8 cellular contexts compared by ENCODE assay signal in the genomic region with DNA sequence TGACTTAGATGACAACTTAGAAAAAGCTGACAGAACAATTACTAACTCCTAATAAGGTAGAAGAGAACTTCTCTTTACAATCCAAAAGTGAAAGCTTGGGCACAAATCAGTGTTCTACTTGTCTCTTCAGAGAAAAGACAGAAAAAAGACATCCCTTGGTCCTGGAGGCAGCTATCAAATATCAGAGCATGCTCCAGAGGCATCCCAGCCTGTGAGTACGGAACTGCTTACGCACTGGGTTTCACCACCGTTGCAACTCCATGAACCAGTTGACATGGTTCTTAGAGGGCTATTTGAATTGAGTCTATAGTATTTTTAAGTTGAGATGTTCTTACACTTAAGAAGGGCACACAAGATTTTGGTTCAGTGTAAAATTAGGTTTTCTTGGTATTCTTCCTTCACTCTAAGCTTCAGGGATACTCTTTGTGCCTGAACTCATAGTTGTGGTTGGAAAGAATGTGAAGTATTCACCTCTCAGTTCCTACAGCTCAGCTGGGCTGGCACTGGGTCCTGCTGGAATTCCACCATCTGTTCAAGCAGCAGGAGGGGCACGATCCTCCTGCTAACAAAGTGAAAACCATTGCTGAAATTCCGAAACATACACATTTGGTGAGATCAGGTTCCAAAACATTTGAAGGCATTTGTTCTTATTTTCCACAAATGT. TPM values are rescaled to one million over a fixed set of nuclear protein-coding genes. Genes with fewer than 3 reads are reported as not detected.
DNase-seq lines count a peak whose midpoint lies in the region; ATAC-seq and TF ChIP-seq lines count a peak whose summit lies in the region.

No MANE protein-coding gene starts in this region.

- POLR2A ChIA-PET in activated CD4-positive, alpha-beta memory T cell treated with anti-CD3 and anti-CD28 coated beads, Interleukin-2, amount 10 ng/mL, durations not matched to agents 7 days and 5 days (lab: Charles Lee), result no interaction called here

- H3K27ac Mint-ChIP-seq in activated CD4-positive, alpha-beta memory T cell treated with anti-CD3 and anti-CD28 coated beads, Interleukin-2, amount 10 ng/mL, durations not matched to agents 7 days and 5 days, result no peak overlapping the region
- no peak overlapping the region for H3K27ac Mint-ChIP-seq in natural killer cell treated with Interleukin-12 subunit alpha and Interleukin-12 subunit beta and Interleukin-15 and Interleukin-18, amount 100 ng/mL, for 72 hours

- peak overlapping the region in 2 of 3 donors; percentile 11 to 21 for H3K9ac ChIP-seq in skeletal muscle tissue (ENCODE audit: low read depth in 1 of 3, low read length in 3 of 3)

- in situ Hi-C loops in astrocyte of the cerebellum (cut with HindIII; ENCODE audit: low sequenced_read_pairs), result no loop called here

- peaks cover 39% of the 10 kb centered on the region for H3K36me3 Mint-ChIP-seq in activated CD4-positive, alpha-beta memory T cell treated with anti-CD3 and anti-CD28 coated beads, Interleukin-2, amount 10 ng/mL, durations not matched to agents 7 days and 5 days (ENCODE audit: low read depth)
- H3K36me3 Mint-ChIP-seq in natural killer cell treated with Interleukin-12 subunit alpha and Interleukin-12 subunit beta and Interleukin-15 and Interleukin-18, amount 100 ng/mL, for 72 hours, result no peaks in the 10 kb centered on the region

- H3K4me3 ChIP-seq in H7 (ENCODE audit: insufficient read depth, low read depth, low read length) (no peak overlapping the region), astrocyte of the cerebellum (ENCODE audit: low read depth, low read length) (no peak overlapping the region), left ventricle myocardium inferior (no peak overlapping the region), skeletal muscle tissue (ENCODE audit: low read length in 3 of 3) (peak overlapping the region in 2 of 3 donors; percentile 12 to 20)

- peaks cover 24% of the 10 kb centered on the region for H3K4me1 Mint-ChIP-seq in activated CD4-positive, alpha-beta memory T cell treated with anti-CD3 and anti-CD28 coated beads, Interleukin-2, amount 10 ng/mL, durations not matched to agents 7 days and 5 days
- peaks cover 13 to 16% of the 10 kb centered on the region in 2 donors for H3K4me1 Mint-ChIP-seq in natural killer cell treated with Interleukin-12 subunit alpha and Interleukin-12 subunit beta and Interleukin-15 and Interleukin-18, amount 100 ng/mL, for 72 hours (ENCODE audit: low read depth in 2 of 2)

- H3K27me3 Mint-ChIP-seq in activated CD4-positive, alpha-beta memory T cell treated with anti-CD3 and anti-CD28 coated beads, Interleukin-2, amount 10 ng/mL, durations not matched to agents 7 days and 5 days, result no peaks in the 10 kb centered on the region
- no peaks in the 10 kb centered on the region for H3K27me3 Mint-ChIP-seq in natural killer cell treated with Interleukin-12 subunit alpha and Interleukin-12 subunit beta and Interleukin-15 and Interleukin-18, amount 100 ng/mL, for 72 hours

- peak overlapping the region; percentile 22 for H3K27ac ChIP-seq in left ventricle myocardium inferior (replicated peaks)
- peak overlapping the region; percentile 58 for H3K27ac ChIP-seq in skeletal muscle tissue (ENCODE audit: low read depth, low read length)

- H3K27me3 ChIP-seq in H7 (ENCODE audit: control insufficient read depth, insufficient read depth, low read length) (no peaks in the 10 kb centered on the region), left ventricle myocardium inferior (ENCODE audit: low read depth) (no peaks in the 10 kb centered on the region), skeletal muscle tissue (ENCODE audit: control insufficient read depth in 3 of 3, insufficient read depth in 3 of 3, low read length in 3 of 3) (no peaks in the 10 kb centered on the region)

- CTCF ChIA-PET in activated CD4-positive, alpha-beta memory T cell treated with anti-CD3 and anti-CD28 coated beads, Interleukin-2, amount 10 ng/mL, durations not matched to agents 7 days and 5 days (lab: Charles Lee), result interaction anchor here (1.5 to 7.9 kb wide), 2 partner anchors 42 to 220 kb away, joined by 7 to 119 read pairs; no protein-coding TSS in a partner anchor

- ATAC-seq in natural killer cell treated with Interleukin-12 subunit alpha and Interleukin-12 subunit beta and Interleukin-15 and Interleukin-18, amount 100 ng/mL, for 72 hours, result no peak
- no peak for ATAC-seq in HG03025 (IDR thresholded peaks at IDR 0.05; ENCODE audit: low FRiP score, unreplicated experiment)

- intact Hi-C loops in left ventricle myocardium inferior (cut with micrococcal nuclease), result no loop called here

- H3K9me3 Mint-ChIP-seq in activated CD4-positive, alpha-beta memory T cell treated with anti-CD3 and anti-CD28 coated beads, Interleukin-2, amount 10 ng/mL, durations not matched to agents 7 days and 5 days, result no peaks in the 10 kb centered on the region
- no peaks in the 10 kb centered on the region for H3K9me3 Mint-ChIP-seq in natural killer cell treated with Interleukin-12 subunit alpha and Interleukin-12 subunit beta and Interleukin-15 and Interleukin-18, amount 100 ng/mL, for 72 hours

- H3K4me3 Mint-ChIP-seq in activated CD4-positive, alpha-beta memory T cell treated with anti-CD3 and anti-CD28 coated beads, Interleukin-2, amount 10 ng/mL, durations not matched to agents 7 days and 5 days, result no peak overlapping the region
- no peak overlapping the region for H3K4me3 Mint-ChIP-seq in natural killer cell treated with Interleukin-12 subunit alpha and Interleukin-12 subunit beta and Interleukin-15 and Interleukin-18, amount 100 ng/mL, for 72 hours

- no peaks in the 10 kb centered on the region for H3K9me3 ChIP-seq in left ventricle myocardium inferior (replicated peaks)
- H3K9me3 ChIP-seq in skeletal muscle tissue (ENCODE audit: control insufficient read depth in 3 of 3, low read length in 3 of 3), result no peaks in the 10 kb centered on the region

- peaks cover 8% of the 10 kb centered on the region for H3K36me3 ChIP-seq in H7 (replicated peaks; ENCODE audit: control insufficient read depth, insufficient read depth, low read length)
- H3K36me3 ChIP-seq in left ventricle myocardium inferior, result peaks cover 61% of the 10 kb centered on the region
- H3K36me3 ChIP-seq in skeletal muscle tissue (ENCODE audit: control insufficient read depth in 3 of 3, insufficient read depth in 3 of 3, low read length in 3 of 3), result peaks cover 30 to 45% (median 39%) of the 10 kb centered on the region in 3 donors

- H3K4me1 ChIP-seq in left ventricle myocardium inferior (peaks cover 41% of the 10 kb centered on the region), skeletal muscle tissue (ENCODE audit: control insufficient read depth in 3 of 3, insufficient read depth in 3 of 3, low read length in 3 of 3) (peaks cover 10 to 30% (median 22%) of the 10 kb centered on the region in 3 donors)

- TF ChIP-seq CTCF in astrocyte of the cerebellum (IDR thresholded peaks at IDR 0.05; ENCODE audit: low read depth, low read length, missing control alignments), result no peak
- TF ChIP-seq CTCF in left ventricle myocardium inferior (IDR thresholded peaks at IDR 0.05; ENCODE audit: borderline replicate concordance), result no peak

- DNase-seq in H7, result peak; percentile 55
- DNase-seq in astrocyte of the cerebellum (ENCODE audit: low read depth), result peak; percentile 94
- no peak for DNase-seq in left ventricle myocardium inferior
- DNase-seq in activated CD4-positive, alpha-beta T cell treated with anti-CD3 and anti-CD28 coated beads, Interleukin-2, amount 50 U/mL, for 48 hours, result no peak
- no peak for DNase-seq in activated CD4-positive, alpha-beta memory T cell treated with anti-CD3 and anti-CD28 coated beads, Interleukin-2, amount 10 ng/mL, durations not matched to agents 7 days and 5 days
- no peak for DNase-seq in natural killer cell treated with Interleukin-12 subunit alpha and Interleukin-12 subunit beta and Interleukin-15 and Interleukin-18, amount 100 ng/mL, for 72 hours (ENCODE audit: low spot score)

RNA-seq across cellular contexts. Expression of gene AKIP1, which starts 6.3 kb away (rescaled TPM):
- 41.8 and 50.3 TPM in 2 replicates for total RNA-seq in H7 (2014; rRNA removed; shearing (Covaris generic))
- 30.1 TPM for total RNA-seq in left ventricle myocardium inferior
- total RNA-seq in skeletal muscle tissue, result 23.0 TPM
- total RNA-seq in activated CD4-positive, alpha-beta memory T cell treated with anti-CD3 and anti-CD28 coated beads, Interleukin-2, amount 10 ng/mL, durations not matched to agents 7 days and 5 days, result 10 to 100 TPM; 36.0 to 38.1 TPM
- 10 to 100 TPM; 14.8 to 18.0 TPM for total RNA-seq in natural killer cell treated with Interleukin-12 subunit alpha and Interleukin-12 subunit beta and Interleukin-15 and Interleukin-18, amount 100 ng/mL, for 72 hours

RNA-seq across cellular contexts. Expression of gene C11orf16, which starts 15.5 kb away (rescaled TPM):
- total RNA-seq in H7 (2014; rRNA removed; shearing (Covaris generic)), result not detected in 2 replicates
- total RNA-seq in left ventricle myocardium inferior (not detected), skeletal muscle tissue (not detected)
- not detected for total RNA-seq in activated CD4-positive, alpha-beta memory T cell treated with anti-CD3 and anti-CD28 coated beads, Interleukin-2, amount 10 ng/mL, durations not matched to agents 7 days and 5 days
- not detected for total RNA-seq in natural killer cell treated with Interleukin-12 subunit alpha and Interleukin-12 subunit beta and Interleukin-15 and Interleukin-18, amount 100 ng/mL, for 72 hours

RNA-seq across cellular contexts. Expression of gene ASCL3, which starts 25.5 kb away (rescaled TPM):
- total RNA-seq in H7 (2014; rRNA removed; shearing (Covaris generic)), result not detected in 2 replicates
- not detected for total RNA-seq in left ventricle myocardium inferior
- total RNA-seq in skeletal muscle tissue, result not detected
- total RNA-seq in activated CD4-positive, alpha-beta memory T cell treated with anti-CD3 and anti-CD28 coated beads, Interleukin-2, amount 10 ng/mL, durations not matched to agents 7 days and 5 days, result not detected
- total RNA-seq in natural killer cell treated with Interleukin-12 subunit alpha and Interleukin-12 subunit beta and Interleukin-15 and Interleukin-18, amount 100 ng/mL, for 72 hours, result not detected

RNA-seq across cellular contexts. Expression of gene TMEM9B, which starts 47.0 kb away (rescaled TPM):
- 8.5 and 9.9 TPM in 2 replicates for total RNA-seq in H7 (2014; rRNA removed; shearing (Covaris generic))
- 51.1 TPM for total RNA-seq in left ventricle myocardium inferior
- 27.1 TPM for total RNA-seq in skeletal muscle tissue
- 10 to 100 TPM; 34.2 to 34.8 TPM for total RNA-seq in activated CD4-positive, alpha-beta memory T cell treated with anti-CD3 and anti-CD28 coated beads, Interleukin-2, amount 10 ng/mL, durations not matched to agents 7 days and 5 days
- 10 to 100 TPM; 24.1 to 42.7 TPM for total RNA-seq in natural killer cell treated with Interleukin-12 subunit alpha and Interleukin-12 subunit beta and Interleukin-15 and Interleukin-18, amount 100 ng/mL, for 72 hours

Comparison
In these comparisons a context has a peak if more than half of its experiments do, and no peak if none do; other contexts are left out.
1. DNase-seq: peak in H7 (single experiment) and astrocyte of the cerebellum (single experiment); none in left ventricle myocardium inferior (single experiment), activated CD4-positive, alpha-beta T cell treated with anti-CD3 and anti-CD28 coated beads, Interleukin-2, amount 50 U/mL, for 48 hours (0 of 2), activated CD4-positive, alpha-beta memory T cell treated with anti-CD3 and anti-CD28 coated beads, Interleukin-2, amount 10 ng/mL, durations not matched to agents 7 days and 5 days (single experiment) and natural killer cell treated with Interleukin-12 subunit alpha and Interleukin-12 subunit beta and Interleukin-15 and Interleukin-18, amount 100 ng/mL, for 72 hours (single experiment).
2. H3K4me3 ChIP-seq: peak in skeletal muscle tissue (2 of 3); none in H7 (single experiment), astrocyte of the cerebellum (single experiment) and left ventricle myocardium inferior (single experiment).